ENCODE assay signal across 18 cellular contexts in the genomic region with DNA sequence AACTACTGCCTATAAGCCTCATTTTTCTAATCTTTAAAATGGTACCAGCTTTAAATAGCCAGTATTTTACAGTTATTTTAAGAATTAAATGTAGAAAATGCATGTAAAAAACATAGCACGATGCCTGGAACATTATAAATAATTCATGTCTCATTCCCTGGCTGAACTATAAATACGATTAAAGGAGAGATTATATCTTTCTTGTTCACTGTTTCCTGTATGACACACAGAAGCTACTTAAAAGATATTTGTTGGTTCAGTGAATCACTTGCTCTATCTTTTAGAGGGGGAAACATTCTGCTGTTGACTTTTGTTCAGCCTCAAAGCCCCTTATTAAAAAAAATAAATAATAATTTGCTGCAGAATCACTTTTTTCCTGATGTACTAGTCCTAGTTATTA.
"Had no signal": no experiment of that assay in that cellular context is flagged by ENCODE, and none has a peak within 500 bp of the region (broad histone marks: within the 10 kb centered on the region; RNA-seq: fewer than 3 reads in every experiment).

No MANE protein-coding gene starts in this region.

- H3K27ac ChIP-seq: gastrocnemius medialis, heart right ventricle, parathyroid adenoma, prostate gland, right lobe of liver, suprapubic skin, thyroid gland, upper lobe of right lung had no signal

- DNase-seq: effector memory CD4-positive, alpha-beta T cell; gastrocnemius medialis; heart right ventricle; hypothalamus; kidney glomerular epithelial cell; mesendoderm; naive B cell; right lobe of liver; stimulated activated CD4-positive, alpha-beta T cell treated with anti-CD3 and anti-CD28 coated beads, Interleukin-4, amount 100 ng/mL, for 1 hour; stimulated activated CD8-positive, alpha-beta memory T cell treated with anti-CD3 and anti-CD28 coated beads, Interleukin-4, amount 100 ng/mL, for 48 hours; stimulated activated naive CD8-positive, alpha-beta T cell treated with anti-CD3 and anti-CD28 coated beads, Interleukin-15, Interleukin-2, amounts not matched to agents 100 U/mL and 50 U/mL, for 24 hours; thyroid gland; upper lobe of right lung had no signal

- ATAC-seq: esophagus mucosa; gastrocnemius medialis; heart right ventricle; right lobe of liver; stimulated activated effector memory CD8-positive, alpha-beta T cell treated with anti-CD3 and anti-CD28 coated beads, Interleukin-12 subunit alpha, Interleukin-12 subunit beta, amount 100 ng/mL, for 72 hours; stimulated activated naive CD8-positive, alpha-beta T cell treated with anti-CD3 and anti-CD28 coated beads, Interleukin-15, Interleukin-2, amounts not matched to agents 100 U/mL and 50 U/mL, for 24 hours; upper lobe of right lung had no signal

- H3K4me3 ChIP-seq: gastrocnemius medialis, heart right ventricle, prostate gland, right lobe of liver, suprapubic skin, thyroid gland, upper lobe of right lung had no signal

- H2AFZ ChIP-seq: parathyroid adenoma had no signal

- H3K9me3 ChIP-seq: gastrocnemius medialis, heart right ventricle, prostate gland, right lobe of liver, suprapubic skin, thyroid gland, upper lobe of right lung had no signal

- H3K9ac ChIP-seq: parathyroid adenoma had no signal

- H3K4me1 ChIP-seq: gastrocnemius medialis, heart right ventricle, parathyroid adenoma, prostate gland, right lobe of liver, suprapubic skin, thyroid gland, upper lobe of right lung had no signal

- H3K79me2 ChIP-seq: parathyroid adenoma had no signal

- H3K27me3 ChIP-seq: gastrocnemius medialis, heart right ventricle, right lobe of liver, suprapubic skin, thyroid gland, upper lobe of right lung had no signal

- H3K36me3 ChIP-seq: gastrocnemius medialis, heart right ventricle, prostate gland, right lobe of liver, suprapubic skin, thyroid gland, upper lobe of right lung had no signal
